ENCODE assay signal across 23 cellular contexts in genomic region chr6:47145212-47145611, GRCh38.
DNase-seq lines count a peak whose midpoint lies in the region; ATAC-seq and TF ChIP-seq lines count a peak whose summit lies in the region.
"Had no signal": no experiment of that assay in that cellular context is flagged by ENCODE, and none has a peak within 500 bp of the region (broad histone marks: within the 10 kb centered on the region; RNA-seq: fewer than 3 reads in every experiment).

No MANE protein-coding gene starts in this region.

- CTCF ChIA-PET in IMR-90 (lab: Yijun Ruan, JAX): no interaction called here
- CTCF ChIA-PET in RWPE1 (lab: Yijun Ruan, JAX): interaction anchor here (0.6 kb wide), 1 partner anchor 191 kb away, joined by 3 read pairs; no protein-coding TSS in a partner anchor

- no peaks in the 10 kb centered on the region for H3K9me3 ChIP-seq in IMR-90 (ENCODE audit: control insufficient read depth, insufficient read depth, low read length)
- H3K9me3 ChIP-seq: MG63, SJCRH30 had no signal

- no peak overlapping the region for H3K23ac ChIP-seq in IMR-90 (ENCODE audit: low read depth, low read length)

- no peak overlapping the region for H2AK5ac ChIP-seq in IMR-90 (ENCODE audit: low read depth, low read length)

- TF ChIP-seq RAD21 in IMR-90 (IDR thresholded peaks at IDR 0.05; ENCODE audit: low read length): no peak

- no TSS peak for BruUV-seq in IMR-90 (replicated peaks; lab: Mats Ljungman, UMichigan)

- H2BK15ac ChIP-seq in IMR-90 (ENCODE audit: low read depth, low read length): no peak overlapping the region

- H3K9ac ChIP-seq in IMR-90 (ENCODE audit: low read depth, low read length): no peak overlapping the region
- H3K9ac ChIP-seq: BLaER1 treated with 17β-estradiol and CSF1 and Interleukin-3, amounts not matched to agents 10 nM and 100 nM had no signal

- H2BK120ac ChIP-seq in IMR-90 (ENCODE audit: low read depth, low read length): no peak overlapping the region

- DNase-seq in IMR-90 (peak; percentile 33), choroid plexus epithelial cell (ENCODE audit: low read depth) (peak; percentile 59), iris pigment epithelial cell (ENCODE audit: low read depth) (peak; percentile 66), RWPE1 (ENCODE audit: low spot score) (no peak), left lobe of liver (ENCODE audit: low spot score) (no peak), middle frontal gyrus (ENCODE audit: extremely low spot score, low spot score) (no peak)
- DNase-seq: Calu3; CD8-positive, alpha-beta T cell; EL; H9; Karpas-422; MG63; NCI-H1048; NCI-H1436; NCI-H1930; NCI-H345; NCI-H524 treated with DMSO at 0.1 percent for 48 hours; SJCRH30 had no signal

- no peak overlapping the region for H3K56ac ChIP-seq in IMR-90 (ENCODE audit: extremely low read depth, insufficient read depth, low read length)

- ATAC-seq in IMR-90 (ENCODE audit: low read depth): peak; percentile 35
- no peak for ATAC-seq in left lobe of liver
- ATAC-seq in HG03039 (IDR thresholded peaks at IDR 0.05; ENCODE audit: unreplicated experiment): no peak
- ATAC-seq: A549; CD8-positive, alpha-beta T cell had no signal

- H3K4me1 ChIP-seq in ACC112 (ENCODE audit: control insufficient read depth, insufficient read depth, low read length, unreplicated experiment) (peaks cover 34% of the 10 kb centered on the region), IMR-90 (ENCODE audit: control insufficient read depth, insufficient read depth, low read length) (peaks cover 16% of the 10 kb centered on the region)

- no peak overlapping the region for H3K4ac ChIP-seq in IMR-90 (ENCODE audit: low read depth, low read length)

- H3K4me3 ChIP-seq in ACC112 (ENCODE audit: low read depth, low read length) (no peak overlapping the region), IMR-90 (ENCODE audit: insufficient read depth, low read depth, low read length) (no peak overlapping the region), choroid plexus epithelial cell (ENCODE audit: low read depth, low read length) (no peak overlapping the region)
- H3K4me3 ChIP-seq: A549; BLaER1 treated with 17β-estradiol and CSF1 and Interleukin-3, amounts not matched to agents 10 nM and 100 nM; MG63; SJCRH30 had no signal

- TF ChIP-seq POLR2A in IMR-90 (IDR thresholded peaks at IDR 0.05; ENCODE audit: low read depth, low read length): no peak

- no peak overlapping the region for H4K91ac ChIP-seq in IMR-90 (ENCODE audit: insufficient read depth, low read depth, low read length)

- no peak overlapping the region for H3K14ac ChIP-seq in IMR-90 (replicated peaks; ENCODE audit: low read depth, low read length)

- no peak overlapping the region for H3K18ac ChIP-seq in IMR-90 (ENCODE audit: low read depth, low read length)

- H3K27ac ChIP-seq in ACC112 (ENCODE audit: low read depth, low read length): peak overlapping the region; percentile 62
- H3K27ac ChIP-seq in IMR-90 (ENCODE audit: insufficient read depth, low read length): no peak overlapping the region
- H3K27ac ChIP-seq in RWPE1: no peak overlapping the region
- H3K27ac ChIP-seq: BLaER1 treated with 17β-estradiol and CSF1 and Interleukin-3, amounts not matched to agents 10 nM and 100 nM; HL-60; SJCRH30 had no signal

- H3K9me1 ChIP-seq in IMR-90 (ENCODE audit: insufficient read depth, low read length): peaks cover 5% of the 10 kb centered on the region; the same call in 1 of the 2 replicates

- H3K79me2 ChIP-seq in ACC112 (ENCODE audit: control insufficient read depth, insufficient read depth, low read length, unreplicated experiment): no peaks in the 10 kb centered on the region

- TF ChIP-seq CTCF in IMR-90 (conservative IDR thresholded peaks at IDR 0.05; ENCODE audit: low read depth, low read length): no peak
- no peak for TF ChIP-seq CTCF in choroid plexus epithelial cell (conservative IDR thresholded peaks at IDR 0.05; ENCODE audit: low read depth, low read length)
- TF ChIP-seq CTCF in RWPE1 (conservative IDR thresholded peaks at IDR 0.05; ENCODE audit: low read depth): no peak

- POLR2A ChIA-PET in IMR-90 (lab: Charles Lee; ENCODE audit: unreplicated experiment) (no interaction called here), RWPE1 (lab: Yijun Ruan, JAX; ENCODE audit: low non-redundant PET) (no interaction called here)

- H3K36me3 ChIP-seq in ACC112 (ENCODE audit: insufficient read depth, low read length) (no peaks in the 10 kb centered on the region), IMR-90 (ENCODE audit: control insufficient read depth, insufficient read depth, low read length) (no peaks in the 10 kb centered on the region)
- H3K36me3 ChIP-seq: BLaER1 treated with 17β-estradiol and CSF1 and Interleukin-3, amounts not matched to agents 10 nM and 100 nM; MG63; SJCRH30 had no signal

- H4K20me1 ChIP-seq in IMR-90 (ENCODE audit: insufficient read depth, low read length): no peaks in the 10 kb centered on the region
- H4K20me1 ChIP-seq: BLaER1 treated with 17β-estradiol and CSF1 and Interleukin-3, amounts not matched to agents 10 nM and 100 nM had no signal

- no peak overlapping the region for H2AFZ ChIP-seq in ACC112 (ENCODE audit: low read length, unreplicated experiment)
- H2AFZ ChIP-seq in IMR-90 (replicated peaks; ENCODE audit: low read length, poor library complexity): no peak overlapping the region

- no peak overlapping the region for H4K5ac ChIP-seq in IMR-90 (ENCODE audit: low read depth, low read length)

- intact Hi-C loops in IMR-90 (cut with micrococcal nuclease): no loop called here

- no peak overlapping the region for H2BK20ac ChIP-seq in IMR-90 (ENCODE audit: low read depth, low read length)

- no peaks in the 10 kb centered on the region for H3K27me3 ChIP-seq in ACC112 (ENCODE audit: insufficient read depth, low read length)
- H3K27me3 ChIP-seq in IMR-90 (ENCODE audit: control insufficient read depth, insufficient read depth, low read length): no peaks in the 10 kb centered on the region
- H3K27me3 ChIP-seq: BLaER1 treated with 17β-estradiol and CSF1 and Interleukin-3, amounts not matched to agents 10 nM and 100 nM; MG63; SJCRH30 had no signal

- in situ Hi-C loops in IMR-90 (cut with MboI; ENCODE audit: low sequenced_read_pairs): no loop called here

- H3K79me1 ChIP-seq in IMR-90 (ENCODE audit: low read depth in 1 of 2, low read length in 2 of 2): no peaks in the 10 kb centered on the region

- no peak overlapping the region for H2BK5ac ChIP-seq in IMR-90 (ENCODE audit: low read depth, low read length, poor library complexity, severe bottlenecking)

- no peak overlapping the region for H4K8ac ChIP-seq in IMR-90 (ENCODE audit: low read depth in 2 of 2, low read length in 2 of 2)

- no peak overlapping the region for H2AK9ac ChIP-seq in IMR-90 (replicated peaks; ENCODE audit: low read depth, low read length, poor library complexity)

- no peak overlapping the region for H3K4me2 ChIP-seq in IMR-90 (ENCODE audit: low read depth, low read length)
- H3K4me2 ChIP-seq: A549 had no signal

- dilution Hi-C loops in IMR-90 (cut with HindIII; ENCODE audit: low sequenced_read_pairs, unreplicated experiment): no loop called here

TF ChIP-seq in IMR-90, 13 proteins besides CTCF, POLR2A, EP300 and RAD21:
- TF ChIP-seq CEBPB (IDR thresholded peaks at IDR 0.05; ENCODE audit: low read depth, low read length): peak; percentile 57
- TF ChIP-seq ELK1 (IDR thresholded peaks at IDR 0.05; ENCODE audit: borderline replicate concordance, low read depth, low read length): no peak
- no peak for TF ChIP-seq MAZ (IDR thresholded peaks at IDR 0.05; ENCODE audit: borderline replicate concordance, low read depth, low read length)

Comparison
In these comparisons a context has a peak if more than half of its experiments do, and no peak if none do; other contexts are left out.
1. DNase-seq: peak in IMR-90 (single experiment), choroid plexus epithelial cell (single experiment) and iris pigment epithelial cell (single experiment); none in RWPE1 (single experiment), left lobe of liver (single experiment) and middle frontal gyrus (single experiment).